8 cellular contexts compared by ENCODE assay signal in genomic region chr3:124950026-124950425, GRCh38. TPM values are rescaled to one million over a fixed set of nuclear protein-coding genes. Genes with fewer than 3 reads are reported as not detected.
"Had no signal": no experiment of that assay in that cellular context is flagged by ENCODE, and none has a peak within 500 bp of the region (broad histone marks: within the 10 kb centered on the region; RNA-seq: fewer than 3 reads in every experiment).

No MANE protein-coding gene starts in this region.

- H3K4me1 Mint-ChIP-seq: IgD-negative memory B cell had no signal

- H3K27ac Mint-ChIP-seq: IgD-negative memory B cell had no signal

- H3K9me3 ChIP-seq: HAP-1 had no signal

- H3K9ac ChIP-seq: GM23248, KMS-11 had no signal

- H3K27ac ChIP-seq: KMS-11 had no signal

- H3K36me3 Mint-ChIP-seq: IgD-negative memory B cell had no signal

- H3K4me1 ChIP-seq: HAP-1 had no signal

- ATAC-seq: HCT116 had no signal

- H3K4me3 Mint-ChIP-seq: IgD-negative memory B cell had no signal

- H2AFZ ChIP-seq: GM23248 had no signal

- H3K36me3 ChIP-seq: HAP-1 had no signal

- H3K4me2 ChIP-seq: KMS-11 had no signal

- H3K4me3 ChIP-seq: GM23248, HAP-1 had no signal

- DNase-seq: GM23248, GOT3, H7, KBM-7 had no signal

RNA-seq across cellular contexts. Expression of gene MUC13, which starts 15.5 kb away (rescaled TPM):
- total RNA-seq: H7 had no signal
- polyA plus RNA-seq: IgD-negative memory B cell had no signal
